Comparison of ENCODE assay signal across 9 cellular contexts in genomic region chr1:201535046-201535777, GRCh38. TPM values are rescaled to one million over a fixed set of nuclear protein-coding genes. Genes with fewer than 3 reads are reported as not detected.
DNase-seq lines count a peak whose midpoint lies in the region; ATAC-seq, FAIRE-seq and TF ChIP-seq lines count a peak whose summit lies in the region.
"Had no signal": no experiment of that assay in that cellular context is flagged by ENCODE, and none has a peak within 500 bp of the region (broad histone marks: within the 10 kb centered on the region; RNA-seq: fewer than 3 reads in every experiment).

No MANE protein-coding gene starts in this region.

- intact Hi-C loops in K562 (cut with micrococcal nuclease), result loop anchor here (10.0 kb wide), 1 partner anchor 440 kb away; no protein-coding TSS in a partner anchor
- intact Hi-C loops in CD4-positive, alpha-beta T cell (cut with DNase I, micrococcal nuclease), result no loop called here

- TF ChIP-seq CTCF in AG10803 (conservative IDR thresholded peaks at IDR 0.05; ENCODE audit: low read length) (no peak), K562 (IDR thresholded peaks at IDR 0.05 in 2 of 3, conservative IDR thresholded peaks at IDR 0.05 in 1 of 3; ENCODE audit: insufficient read depth in 2 of 3, low read depth in 1 of 3, low read length in 3 of 3) (no peak)
- TF ChIP-seq CTCF in CD4-positive, alpha-beta T cell (IDR thresholded peaks at IDR 0.05), result no peak

- H3K27ac ChIP-seq in K562 (ENCODE audit: extremely low read depth, low read depth, low read length), result no peak overlapping the region
- peak overlapping the region; percentile 76 for H3K27ac ChIP-seq in muscle layer of duodenum (ENCODE audit: low read length)
- no peak overlapping the region for H3K27ac ChIP-seq in CD4-positive, alpha-beta T cell (ENCODE audit: low read depth, low read length)

- no peak for TF ChIP-seq EP300 in K562 (IDR thresholded peaks at IDR 0.05; ENCODE audit: low read length)

- POLR2A ChIA-PET in K562 (lab: Yijun Ruan, JAX), result interaction anchor here (0.6 to 1.6 kb wide), 6 partner anchors 9 to 348 kb away, joined by 3 to 7 read pairs (median 4); no protein-coding TSS in a partner anchor
- POLR2A ChIA-PET in CD4-positive, alpha-beta T cell (lab: Charles Lee), result no interaction called here

- H3K9ac ChIP-seq in K562 (ENCODE audit: insufficient read depth in 1 of 2, low read depth in 2 of 2, low read length in 2 of 2), result no peak overlapping the region

- in situ Hi-C loops in K562 (cut with MboI), result no loop called here

- TF ChIP-seq POLR2A in K562 (conservative IDR thresholded peaks at IDR 0.05), result no peak

- FAIRE-seq in K562 (lab: Jason Lieb, UNC), result peak; percentile 56

- no peak for ATAC-seq in K562
- ATAC-seq in HG03520 (IDR thresholded peaks at IDR 0.05; ENCODE audit: unreplicated experiment), result no peak
- ATAC-seq in CD4-positive, alpha-beta T cell (ENCODE audit: poor library complexity), result no peak

- H4K20me1 ChIP-seq in K562 (replicated peaks; ENCODE audit: control insufficient read depth, insufficient read depth, low read length), result no peaks in the 10 kb centered on the region

- H3K27ac Mint-ChIP-seq in CD4-positive, alpha-beta T cell, result no peak overlapping the region
- H3K27ac Mint-ChIP-seq: activated naive CD8-positive, alpha-beta T cell had no signal

- no peak overlapping the region for H3K4me2 ChIP-seq in K562 (ENCODE audit: insufficient read depth, low read length)

- no peak; a peak in 1 of 4 replicates for TF ChIP-seq RAD21 in K562 (CRISPR knock-in tag; conservative IDR thresholded peaks at IDR 0.05 in 1 of 2, IDR thresholded peaks at IDR 0.05 in 1 of 2)

- H3K36me3 ChIP-seq in K562 (ENCODE audit: control insufficient read depth, insufficient read depth, low read length), result no peaks in the 10 kb centered on the region
- peaks cover 0 to 5% of the 10 kb centered on the region in 2 donors for H3K36me3 ChIP-seq in muscle layer of duodenum (ENCODE audit: control insufficient read depth in 1 of 2, insufficient read depth in 2 of 2, low read length in 2 of 2)

- no TSS peak for BruUV-seq in K562 (replicated peaks; lab: Mats Ljungman, UMichigan)

- peaks cover 21% of the 10 kb centered on the region for H3K36me3 Mint-ChIP-seq in CD4-positive, alpha-beta T cell (ENCODE audit: low read depth)

- H3K79me2 ChIP-seq in K562 (ENCODE audit: control insufficient read depth, insufficient read depth, low read length), result no peaks in the 10 kb centered on the region

- H3K9me1 ChIP-seq in K562 (ENCODE audit: control insufficient read depth, insufficient read depth, low read length), result no peaks in the 10 kb centered on the region

- H3K9me3 ChIP-seq in K562 (replicated peaks; ENCODE audit: control insufficient read depth, insufficient read depth, low read depth, low read length), result no peaks in the 10 kb centered on the region
- H3K9me3 ChIP-seq in muscle layer of duodenum (ENCODE audit: control insufficient read depth in 1 of 2, low read length in 2 of 2), result no peaks in the 10 kb centered on the region
- H3K9me3 ChIP-seq in CD4-positive, alpha-beta T cell (ENCODE audit: control insufficient read depth, low read length), result no peaks in the 10 kb centered on the region

- CTCF ChIA-PET in K562 (lab: Yijun Ruan, JAX; ENCODE audit: low intra/inter-chr PET ratio), result no interaction called here
- CTCF ChIA-PET in CD4-positive, alpha-beta T cell (lab: Charles Lee), result interaction anchor here (1.6 kb wide), 1 partner anchor 22 kb away, joined by 4 read pairs; no protein-coding TSS in a partner anchor

- peak overlapping the region; percentile 46 for H2AFZ ChIP-seq in K562 (ENCODE audit: low read depth, low read length)

- no peak overlapping the region for H3K4me3 Mint-ChIP-seq in CD4-positive, alpha-beta T cell
- H3K4me3 Mint-ChIP-seq: activated naive CD8-positive, alpha-beta T cell had no signal

- DNase-seq in AG10803 (ENCODE audit: low read depth) (peak; percentile 61), Kasumi-1 (lab: John Stamatoyannopoulos, UW) (peak; percentile 36 to 49), K562 (ENCODE audit: extremely low read depth in 1 of 4, low spot score in 3 of 4) (peak in 2 of 4 experiments; percentile 15 to 38), mucosa of gallbladder (ENCODE audit: low spot score) (no peak), epidermal melanocyte (ENCODE audit: insufficient read length, low spot score) (no peak)
- no peak for DNase-seq in CD4-positive, alpha-beta T cell

- H3K27me3 Mint-ChIP-seq in CD4-positive, alpha-beta T cell, result peaks cover 54% of the 10 kb centered on the region

- WGBS in K562 (ENCODE audit: insufficient coverage, low coverage, missing lambda C conversion rate), result 4% methylated on average over 6 of the region's 6 CpGs

- H3K4me3 ChIP-seq in AG10803 (ENCODE audit: low read length), result no peak overlapping the region
- H3K4me3 ChIP-seq in K562, result no peak overlapping the region
- no peak overlapping the region for H3K4me3 ChIP-seq in muscle layer of duodenum (ENCODE audit: low read depth in 1 of 2, low read length in 2 of 2)

- no peaks in the 10 kb centered on the region for H3K9me3 Mint-ChIP-seq in CD4-positive, alpha-beta T cell

- H3K4me1 ChIP-seq in K562 (replicated peaks in 1 of 2; ENCODE audit: control insufficient read depth in 2 of 2, insufficient read depth in 2 of 2, low read length in 2 of 2) (peaks cover 23 to 25% of the 10 kb centered on the region in 2 experiments), muscle layer of duodenum (ENCODE audit: control insufficient read depth in 1 of 2, insufficient read depth in 2 of 2, low read length in 2 of 2) (peaks cover 12 to 30% of the 10 kb centered on the region in 2 donors)

- H3K4me1 Mint-ChIP-seq in CD4-positive, alpha-beta T cell (ENCODE audit: low read depth), result peaks cover 19% of the 10 kb centered on the region

- peaks cover 25 to 49% of the 10 kb centered on the region in 2 experiments for H3K27me3 ChIP-seq in K562 (ENCODE audit: control insufficient read depth in 2 of 2, insufficient read depth in 2 of 2, low read length in 2 of 2)
- peaks cover 5% of the 10 kb centered on the region for H3K27me3 ChIP-seq in muscle layer of duodenum (ENCODE audit: low read depth, low read length)
- H3K27me3 ChIP-seq in CD4-positive, alpha-beta T cell (ENCODE audit: control insufficient read depth, insufficient read depth, low read length), result peaks cover 35% of the 10 kb centered on the region

TF ChIP-seq in K562, 482 proteins besides CTCF, POLR2A, EP300 and RAD21 (continues in another document):
- TF ChIP-seq MIER1 (IDR thresholded peaks at IDR 0.05; ENCODE audit: low read depth), result no peak

RNA-seq across cellular contexts. Expression of gene NAV1, which starts 3.7 kb away (rescaled TPM):
- 12.5 and 15.1 TPM in 2 replicates for total RNA-seq in K562 (2011; cell fraction: chromatin; rRNA removed; ENCODE audit: low replicate concordance)
- 5.0 and 6.2 TPM in 2 replicates for total RNA-seq in K562 (2011; cell fraction: nucleolus; rRNA removed)
- total RNA-seq in K562 (2011; cell fraction: nucleoplasm; rRNA removed), result 10.3 and 12.7 TPM in 2 replicates
- total RNA-seq in K562 (2014; rRNA removed) (4.5 and 4.9 TPM in 2 replicates), K562 (2014; rRNA removed; fragmentation: Illumina TruSeq; extraction: Trizol) (3.2 and 3.7 TPM in 2 replicates), K562 (2015; rRNA removed; fragmentation: Illumina TruSeq; extraction: Trizol) (2.9 and 3.3 TPM in 2 replicates), K562 (2021) (15.4 and 16.8 TPM in 2 replicates), mucosa of gallbladder (22.0 TPM)
- polyA plus RNA-seq in K562 (2011; rRNA removed) (0.91 TPM in 2 replicates), K562 (2014; fragmentation: Illumina TruSeq; extraction: Trizol) (10.7 and 13.2 TPM in 2 replicates), K562 (2014; fragmentation: Nextera tagmentation; extraction: Ambion mirVana) (1 to 10 TPM; 1.8 to 2.1 TPM), K562 (2014; rRNA removed) (4.2 and 5.6 TPM in 2 replicates)
- polyA plus RNA-seq in K562 (2011; cell fraction: cytosol; rRNA removed), result 0.63 and 0.92 TPM in 2 replicates
- polyA plus RNA-seq in K562 (2011; cell fraction: nucleus; rRNA removed), result 2.0 and 4.7 TPM in 2 replicates
- polyA plus RNA-seq in K562 (2012), result 16.3 and 25.4 TPM in 2 replicates
- 1.5 and 1.9 TPM in 2 replicates for polyA minus RNA-seq in K562 (2011; rRNA and poly(A)+ RNA removed)
- polyA minus RNA-seq in K562 (2011; cell fraction: cytosol; rRNA and poly(A)+ RNA removed), result 3.9 and 4.1 TPM in 2 replicates
- 2.9 and 3.0 TPM in 2 replicates for polyA minus RNA-seq in K562 (2011; cell fraction: nucleus; rRNA and poly(A)+ RNA removed)
- 1 to 10 TPM; 2.8 to 4.3 TPM for total RNA-seq in CD4-positive, alpha-beta T cell

RNA-seq across cellular contexts. Expression of gene CSRP1, which starts 28.3 kb away (rescaled TPM):
- total RNA-seq in K562 (2011; cell fraction: chromatin; rRNA removed; ENCODE audit: low replicate concordance), result 6.5 and 10.3 TPM in 2 replicates
- 7.0 and 7.5 TPM in 2 replicates for total RNA-seq in K562 (2011; cell fraction: nucleolus; rRNA removed)
- 7.3 and 8.9 TPM in 2 replicates for total RNA-seq in K562 (2011; cell fraction: nucleoplasm; rRNA removed)
- total RNA-seq in K562 (2014; rRNA removed), result 23.7 and 30.8 TPM in 2 replicates
- total RNA-seq in K562 (2014; rRNA removed; fragmentation: Illumina TruSeq; extraction: Trizol), result 19.6 and 22.6 TPM in 2 replicates
- 28.3 and 30.3 TPM in 2 replicates for total RNA-seq in K562 (2015; rRNA removed; fragmentation: Illumina TruSeq; extraction: Trizol)
- total RNA-seq in K562 (2021), result 25.7 and 28.2 TPM in 2 replicates
- 21.3 and 23.7 TPM in 2 replicates for polyA plus RNA-seq in K562 (2011; rRNA removed)
- 29.2 and 43.4 TPM in 2 replicates for polyA plus RNA-seq in K562 (2011; cell fraction: cytosol; rRNA removed)
- polyA plus RNA-seq in K562 (2011; cell fraction: nucleus; rRNA removed), result 14.3 and 20.0 TPM in 2 replicates
- 39.0 and 47.5 TPM in 2 replicates for polyA plus RNA-seq in K562 (2012)
- polyA plus RNA-seq in K562 (2014; fragmentation: Illumina TruSeq; extraction: Trizol), result 34.6 and 39.4 TPM in 2 replicates
- polyA plus RNA-seq in K562 (2014; fragmentation: Nextera tagmentation; extraction: Ambion mirVana), result 10 to 100 TPM in 1 of 2 experiments, 1 to 10 TPM in 1; 6.8 to 11.0 TPM
- polyA plus RNA-seq in K562 (2014; rRNA removed), result 24.9 and 32.1 TPM in 2 replicates
- polyA minus RNA-seq in K562 (2011; rRNA and poly(A)+ RNA removed), result 14.3 and 19.7 TPM in 2 replicates
- polyA minus RNA-seq in K562 (2011; cell fraction: cytosol; rRNA and poly(A)+ RNA removed), result 12.0 and 16.7 TPM in 2 replicates
- polyA minus RNA-seq in K562 (2011; cell fraction: nucleus; rRNA and poly(A)+ RNA removed), result 7.7 and 8.8 TPM in 2 replicates
- 524 TPM for total RNA-seq in mucosa of gallbladder
- total RNA-seq in CD4-positive, alpha-beta T cell, result 10 to 100 TPM; 34.8 to 39.9 TPM

Comparison
In these comparisons a context has a peak if more than half of its experiments do, and no peak if none do; other contexts are left out.
1. DNase-seq: peak in AG10803 (single experiment) and Kasumi-1 (2 of 2); none in mucosa of gallbladder (single experiment), epidermal melanocyte (single experiment) and CD4-positive, alpha-beta T cell (0 of 10).
2. RNA of gene CSRP1, which starts 28.3 kb away (total RNA-seq): 524 TPM in mucosa of gallbladder (single experiment); 34.8 to 39.9 TPM in CD4-positive, alpha-beta T cell and 6.5 to 30.8 TPM in K562; every median in the first group is over 10 times any median in the second.